Comparison of ENCODE assay signal across 15 cellular contexts in the genomic region with DNA sequence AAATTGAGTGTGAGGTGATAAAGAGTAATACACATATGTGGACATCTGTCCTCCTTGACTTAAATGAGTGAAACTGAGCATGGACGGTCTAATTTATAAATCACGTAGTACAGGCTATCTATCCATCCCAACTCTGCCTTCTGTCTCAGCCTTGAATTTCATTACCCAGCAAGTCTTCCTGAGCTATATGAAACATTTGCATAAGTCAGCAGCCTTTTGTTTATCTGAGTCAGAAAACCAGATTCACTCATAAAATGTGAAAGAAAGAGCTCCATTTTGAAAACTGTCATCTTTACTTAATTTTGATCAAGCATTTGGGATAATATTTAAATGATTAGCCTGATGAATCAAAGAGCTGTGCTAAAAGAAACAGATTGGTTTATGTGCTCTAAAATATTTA.
"Had no signal": no experiment of that assay in that cellular context is flagged by ENCODE, and none has a peak within 500 bp of the region (broad histone marks: within the 10 kb centered on the region; RNA-seq: fewer than 3 reads in every experiment).

No MANE protein-coding gene starts in this region.

- H3K27me3 ChIP-seq: heart left ventricle, tibial artery had no signal

- H3K4me3 Mint-ChIP-seq: activated naive CD4-positive, alpha-beta T cell treated with anti-CD3 and anti-CD28 coated beads, Interleukin-2, amount 50 U/mL, for 24 hours; activated T-cell treated with anti-CD3 and anti-CD28 coated beads, Interleukin-2, amount 50 U/mL, for 72 hours; naive thymus-derived CD8-positive, alpha-beta T cell had no signal

- H3K4me3 ChIP-seq: heart left ventricle, tibial artery had no signal

- H3K9me3 ChIP-seq: tibial artery had no signal

- H3K9me3 Mint-ChIP-seq: activated naive CD4-positive, alpha-beta T cell treated with anti-CD3 and anti-CD28 coated beads, Interleukin-2, amount 50 U/mL, for 24 hours had no signal

- H3K27ac ChIP-seq: tibial artery had no signal

- H3K36me3 Mint-ChIP-seq: activated naive CD4-positive, alpha-beta T cell treated with anti-CD3 and anti-CD28 coated beads, Interleukin-2, amount 50 U/mL, for 24 hours; naive thymus-derived CD8-positive, alpha-beta T cell had no signal

- DNase-seq: activated CD4-positive, alpha-beta T cell treated with anti-CD3 and anti-CD28 coated beads, Interleukin-2, amount 50 U/mL, for 4 hours; activated effector memory CD4-positive, alpha-beta T cell treated with anti-CD3 and anti-CD28 coated beads, Interleukin-2, amount 50 U/mL, for 16 hours; activated T-cell treated with anti-CD3 and anti-CD28 coated beads, Interleukin-2, amount 50 U/mL, for 72 hours; effector CD4-positive, alpha-beta T cell; heart left ventricle; kidney glomerular epithelial cell; left ventricle myocardium superior; naive thymus-derived CD8-positive, alpha-beta T cell; retina; stimulated activated CD4-positive, alpha-beta T cell treated with anti-CD3 and anti-CD28 coated beads, Interleukin-12 subunit alpha, Interleukin-12 subunit beta, amount 100 ng/mL, for 4 hours; stimulated activated CD4-positive, alpha-beta T cell treated with anti-CD3 and anti-CD28 coated beads, Interleukin-1b, Interleukin-23, amount 100 ng/mL, for 48 hours; stimulated activated CD8-positive, alpha-beta memory T cell treated with anti-CD3 and anti-CD28 coated beads, Interleukin-4, amount 100 ng/mL, for 48 hours; stimulated activated naive CD4-positive, alpha-beta T cell treated with Interleukin-2 at 50 U/mL for 16 hours; tibial artery had no signal

- H3K36me3 ChIP-seq: heart left ventricle, tibial artery had no signal

- H3K4me1 Mint-ChIP-seq: activated naive CD4-positive, alpha-beta T cell treated with anti-CD3 and anti-CD28 coated beads, Interleukin-2, amount 50 U/mL, for 24 hours had no signal

- H3K27ac Mint-ChIP-seq: activated naive CD4-positive, alpha-beta T cell treated with anti-CD3 and anti-CD28 coated beads, Interleukin-2, amount 50 U/mL, for 24 hours; activated T-cell treated with anti-CD3 and anti-CD28 coated beads, Interleukin-2, amount 50 U/mL, for 72 hours; naive thymus-derived CD8-positive, alpha-beta T cell had no signal
